ENCODE assay signal across 34 cellular contexts in genomic region chr2:80151651-80152050, GRCh38.
"Had no signal": no experiment of that assay in that cellular context is flagged by ENCODE, and none has a peak within 500 bp of the region (broad histone marks: within the 10 kb centered on the region; RNA-seq: fewer than 3 reads in every experiment).

No MANE protein-coding gene starts in this region.

- ATAC-seq: activated CD4-positive, CD25-positive, alpha-beta regulatory T cell treated with anti-CD3 and anti-CD28 coated beads, Interleukin-2, amount 50 U/mL, for 24 hours; activated CD8-positive, alpha-beta memory T cell treated with anti-CD3 and anti-CD28 coated beads, Interleukin-2, amount 10 ng/mL, durations not matched to agents 7 days and 5 days; activated CD8-positive, alpha-beta T cell treated with anti-CD3 and anti-CD28 coated beads, Interleukin-2, amount 10 ng/mL, durations not matched to agents 7 days and 5 days; activated naive CD8-positive, alpha-beta T cell treated with anti-CD3 and anti-CD28 coated beads, Interleukin-2, amount 50 U/mL, for 24 hours; body of pancreas; effector memory CD8-positive, alpha-beta T cell; gastroesophageal sphincter; heart right ventricle; T-helper 17 cell had no signal

- H3K9me3 ChIP-seq: adrenal gland, body of pancreas, esophagus squamous epithelium, gastroesophageal sphincter, heart right ventricle had no signal

- DNase-seq: activated B cell treated with CpG ODN at 0.5 μM for 24 hours; activated CD4-positive, alpha-beta memory T cell treated with anti-CD3 and anti-CD28 coated beads for 36 hours; activated CD4-positive, alpha-beta T cell treated with anti-CD3 and anti-CD28 coated beads for 48 hours; activated CD8-positive, alpha-beta memory T cell treated with anti-CD3 and anti-CD28 coated beads, Interleukin-2, amount 10 ng/mL, durations not matched to agents 7 days and 5 days; activated CD8-positive, alpha-beta memory T cell treated with anti-CD3 and anti-CD28 coated beads, Interleukin-2, amount 50 U/mL, for 4 hours; activated CD8-positive, alpha-beta T cell treated with anti-CD3 and anti-CD28 coated beads, Interleukin-2, amount 10 ng/mL, durations not matched to agents 7 days and 5 days; activated effector memory CD4-positive, alpha-beta T cell treated with anti-CD3 and anti-CD28 coated beads, Interleukin-2, amount 50 U/mL, for 16 hours; activated naive CD4-positive, alpha-beta T cell treated with anti-CD3 and anti-CD28 coated beads for 36 hours; activated naive CD8-positive, alpha-beta T cell treated with anti-CD3 and anti-CD28 coated beads for 36 hours; activated naive CD8-positive, alpha-beta T cell treated with anti-CD3 and anti-CD28 coated beads, Interleukin-2, amount 50 U/mL, for 24 hours; activated T-cell treated with anti-CD3 and anti-CD28 coated beads, Interleukin-2, amount 50 U/mL, for 1 hour; activated T-cell treated with anti-CD3 and anti-CD28 coated beads, Interleukin-2, amount 50 U/mL, for 48 hours; adrenal gland; amygdala; aorta; body of pancreas; caudate nucleus; cortex of kidney; dermis blood vessel endothelial cell; effector CD4-positive, alpha-beta T cell; effector memory CD8-positive, alpha-beta T cell; erythroblast; esophagus squamous epithelium; foreskin melanocyte; heart right ventricle; T-helper 17 cell; T1000; WERI-Rb-1 had no signal

- H3K27me3 ChIP-seq: adrenal gland, body of pancreas, esophagus squamous epithelium, gastroesophageal sphincter, heart right ventricle had no signal

- H3K4me3 ChIP-seq: adrenal gland, body of pancreas, esophagus squamous epithelium, gastroesophageal sphincter, heart right ventricle had no signal

- H3K9me3 Mint-ChIP-seq: activated B cell treated with CpG ODN at 0.5 μM for 24 hours; activated naive CD4-positive, alpha-beta T cell treated with anti-CD3 and anti-CD28 coated beads for 36 hours; activated naive CD8-positive, alpha-beta T cell treated with anti-CD3 and anti-CD28 coated beads for 36 hours; activated naive CD8-positive, alpha-beta T cell treated with anti-CD3 and anti-CD28 coated beads, Interleukin-2, amount 50 U/mL, for 24 hours; activated T-helper 1 cell treated with anti-CD3 and anti-CD28 coated beads, Interleukin-12 subunit alpha, Interleukin-12 subunit beta, Interleukin-2, Interleukin-4 antibody, amounts not matched to agents 30 ng/mL and 10 ng/mL and 1 ng/mL, durations not matched to agents 14 hours and 24 hours and 36 hours; activated T-helper 2 cell treated with anti-CD3 and anti-CD28 coated beads, Interferon-gamma antibody, Interleukin-2, Interleukin-4, amounts not matched to agents 10 μg/mL and 5 μg/mL and 100 μg/mL, durations not matched to agents 14 hours and 24 hours and 36 hours had no signal

- H3K4me1 Mint-ChIP-seq: activated B cell treated with CpG ODN at 0.5 μM for 24 hours; activated CD8-positive, alpha-beta memory T cell treated with anti-CD3 and anti-CD28 coated beads, Interleukin-2, amount 10 ng/mL, durations not matched to agents 7 days and 5 days; activated naive CD4-positive, alpha-beta T cell treated with anti-CD3 and anti-CD28 coated beads, Interleukin-2, amount 50 U/mL, for 24 hours; activated naive CD8-positive, alpha-beta T cell treated with anti-CD3 and anti-CD28 coated beads for 36 hours; activated naive CD8-positive, alpha-beta T cell treated with anti-CD3 and anti-CD28 coated beads, Interleukin-2, amount 50 U/mL, for 24 hours; T-helper 17 cell had no signal

- H3K36me3 ChIP-seq: adrenal gland, esophagus squamous epithelium, gastroesophageal sphincter, heart right ventricle, WERI-Rb-1 had no signal

- H3K27me3 Mint-ChIP-seq: activated B cell treated with CpG ODN at 0.5 μM for 24 hours; activated CD4-positive, alpha-beta memory T cell treated with anti-CD3 and anti-CD28 coated beads for 36 hours; activated CD8-positive, alpha-beta memory T cell treated with anti-CD3 and anti-CD28 coated beads, Interleukin-2, amount 10 ng/mL, durations not matched to agents 7 days and 5 days; activated naive CD4-positive, alpha-beta T cell treated with anti-CD3 and anti-CD28 coated beads, Interleukin-2, amount 50 U/mL, for 24 hours; activated naive CD8-positive, alpha-beta T cell treated with anti-CD3 and anti-CD28 coated beads, Interleukin-2, amount 50 U/mL, for 24 hours; effector memory CD8-positive, alpha-beta T cell; T-helper 17 cell had no signal

- H3K27ac ChIP-seq: adrenal gland, body of pancreas, esophagus squamous epithelium, gastroesophageal sphincter, heart right ventricle, WERI-Rb-1 had no signal

- H3K4me3 Mint-ChIP-seq: activated B cell treated with CpG ODN at 0.5 μM for 24 hours; activated CD4-positive, alpha-beta memory T cell treated with anti-CD3 and anti-CD28 coated beads for 36 hours; activated CD8-positive, alpha-beta memory T cell treated with anti-CD3 and anti-CD28 coated beads, Interleukin-2, amount 10 ng/mL, durations not matched to agents 7 days and 5 days; activated CD8-positive, alpha-beta T cell treated with anti-CD3 and anti-CD28 coated beads, Interleukin-2, amount 10 ng/mL, durations not matched to agents 7 days and 5 days; activated naive CD4-positive, alpha-beta T cell treated with anti-CD3 and anti-CD28 coated beads for 36 hours; activated naive CD4-positive, alpha-beta T cell treated with anti-CD3 and anti-CD28 coated beads, Interleukin-2, amount 50 U/mL, for 24 hours; activated naive CD8-positive, alpha-beta T cell treated with anti-CD3 and anti-CD28 coated beads for 36 hours; activated naive CD8-positive, alpha-beta T cell treated with anti-CD3 and anti-CD28 coated beads, Interleukin-2, amount 50 U/mL, for 24 hours; activated T-helper 1 cell treated with anti-CD3 and anti-CD28 coated beads, Interleukin-12 subunit alpha, Interleukin-12 subunit beta, Interleukin-2, Interleukin-4 antibody, amounts not matched to agents 30 ng/mL and 10 ng/mL and 1 ng/mL, durations not matched to agents 14 hours and 24 hours and 36 hours; effector memory CD8-positive, alpha-beta T cell; T-helper 17 cell; T-helper 2 cell treated with Interferon-gamma antibody and Interleukin-4, amounts not matched to agents 5 μg/mL and 100 μg/mL, for 36 hours had no signal

- H3K27ac Mint-ChIP-seq: activated B cell treated with CpG ODN at 0.5 μM for 24 hours; activated CD4-positive, alpha-beta memory T cell treated with anti-CD3 and anti-CD28 coated beads for 36 hours; activated CD8-positive, alpha-beta memory T cell treated with anti-CD3 and anti-CD28 coated beads, Interleukin-2, amount 10 ng/mL, durations not matched to agents 7 days and 5 days; activated CD8-positive, alpha-beta T cell treated with anti-CD3 and anti-CD28 coated beads, Interleukin-2, amount 10 ng/mL, durations not matched to agents 7 days and 5 days; activated naive CD4-positive, alpha-beta T cell treated with anti-CD3 and anti-CD28 coated beads for 36 hours; activated naive CD4-positive, alpha-beta T cell treated with anti-CD3 and anti-CD28 coated beads, Interleukin-2, amount 50 U/mL, for 24 hours; activated naive CD8-positive, alpha-beta T cell treated with anti-CD3 and anti-CD28 coated beads for 36 hours; activated naive CD8-positive, alpha-beta T cell treated with anti-CD3 and anti-CD28 coated beads, Interleukin-2, amount 50 U/mL, for 24 hours; activated T-helper 1 cell treated with anti-CD3 and anti-CD28 coated beads, Interleukin-12 subunit alpha, Interleukin-12 subunit beta, Interleukin-2, Interleukin-4 antibody, amounts not matched to agents 30 ng/mL and 10 ng/mL and 1 ng/mL, durations not matched to agents 14 hours and 24 hours and 36 hours; activated T-helper 2 cell treated with anti-CD3 and anti-CD28 coated beads, Interferon-gamma antibody, Interleukin-2, Interleukin-4, amounts not matched to agents 10 μg/mL and 5 μg/mL and 100 μg/mL, durations not matched to agents 14 hours and 24 hours and 36 hours; effector memory CD8-positive, alpha-beta T cell; T-helper 17 cell; T-helper 2 cell treated with Interferon-gamma antibody and Interleukin-4, amounts not matched to agents 5 μg/mL and 100 μg/mL, for 36 hours had no signal

- H3K36me3 Mint-ChIP-seq: activated CD4-positive, alpha-beta memory T cell treated with anti-CD3 and anti-CD28 coated beads for 36 hours; activated CD8-positive, alpha-beta memory T cell treated with anti-CD3 and anti-CD28 coated beads, Interleukin-2, amount 10 ng/mL, durations not matched to agents 7 days and 5 days; activated naive CD4-positive, alpha-beta T cell treated with anti-CD3 and anti-CD28 coated beads, Interleukin-2, amount 50 U/mL, for 24 hours; activated naive CD8-positive, alpha-beta T cell treated with anti-CD3 and anti-CD28 coated beads for 36 hours had no signal

- H3K4me1 ChIP-seq: adrenal gland, body of pancreas, esophagus squamous epithelium, gastroesophageal sphincter, heart right ventricle had no signal
